Comparison of ENCODE assay signal across 8 cellular contexts in the genomic region with DNA sequence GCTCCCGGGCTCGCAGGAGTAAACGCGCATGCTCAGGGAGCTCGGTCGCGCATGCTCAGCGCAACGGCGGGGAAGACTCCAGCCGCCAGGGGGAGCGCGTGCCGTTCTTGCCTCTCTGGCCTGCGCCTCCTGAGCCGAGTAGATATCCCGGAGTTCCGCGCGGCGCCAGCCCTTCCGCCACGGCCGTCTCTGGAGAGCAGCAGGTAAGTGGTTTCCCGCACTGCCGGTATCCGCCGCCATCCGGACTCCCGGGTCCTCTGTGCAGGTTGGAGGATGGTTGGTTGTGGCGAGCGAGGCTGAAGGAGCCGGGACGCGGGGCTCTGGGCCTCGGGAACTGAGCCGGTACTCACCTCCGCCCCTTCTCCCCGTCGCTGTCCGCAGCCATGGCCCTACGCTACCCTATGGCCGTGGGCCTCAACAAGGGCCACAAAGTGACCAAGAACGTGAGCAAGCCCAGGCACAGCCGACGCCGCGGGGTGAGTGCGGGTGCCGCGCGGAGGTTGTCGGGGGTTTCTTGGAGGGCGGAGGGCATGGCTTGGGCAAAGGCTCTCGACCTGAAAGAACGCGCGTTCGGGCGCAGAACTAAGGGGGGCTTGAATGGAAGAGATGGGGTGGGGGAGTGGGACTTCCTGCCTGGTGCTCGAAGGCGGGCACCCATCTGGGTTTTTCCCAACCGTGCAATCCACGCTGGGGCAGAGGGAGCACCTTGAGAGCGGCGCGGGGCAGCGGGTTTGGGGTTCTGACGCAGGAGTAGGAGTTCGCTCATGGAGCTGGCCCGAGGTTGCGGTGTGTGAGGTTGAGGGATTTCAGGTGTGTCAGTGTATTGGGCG. TPM values are rescaled to one million over a fixed set of nuclear protein-coding genes. Genes with fewer than 3 reads are reported as not detected.
DNase-seq lines count a peak whose midpoint lies in the region; ATAC-seq and TF ChIP-seq lines count a peak whose summit lies in the region.

A gene (plus strand): TSS at position 171 of the 830 bp plus-strand sequence. CDS start 213 bp downstream, at position 384.

- peaks cover 0 to 44% of the 10 kb centered on the region in 2 donors for H3K36me3 Mint-ChIP-seq in CD4-positive, alpha-beta memory T cell
- H3K36me3 Mint-ChIP-seq in endothelial cell (ENCODE audit: low read depth, unreplicated experiment) (peaks cover 16% of the 10 kb centered on the region), mesothelial cell of epicardium (no peaks in the 10 kb centered on the region)

- peak; percentile 87 for TF ChIP-seq CTCF in OCI-LY1 (IDR thresholded peaks at IDR 0.05; ENCODE audit: low read length)
- peak; percentile 75 for TF ChIP-seq CTCF in endothelial cell (IDR thresholded peaks at IDR 0.05; ENCODE audit: unreplicated experiment)
- peak; percentile 90 for TF ChIP-seq CTCF in mesothelial cell of epicardium (IDR thresholded peaks at IDR 0.05; ENCODE audit: unreplicated experiment)

- H3K27ac Mint-ChIP-seq in CD4-positive, alpha-beta memory T cell = peak within 1 kb of the TSS; percentile 94 to 100 (median 97)
- H3K27ac Mint-ChIP-seq in endothelial cell (ENCODE audit: unreplicated experiment) (peak within 1 kb of the TSS; percentile 63), mesothelial cell of epicardium (peak within 1 kb of the TSS; percentile 97)

- peaks cover 4% of the 10 kb centered on the region; the same call in 1 of the 2 replicates for H3F3A ChIP-seq in OCI-LY1 (ENCODE audit: insufficient read depth, low read length)

- no peaks in the 10 kb centered on the region for H3K9me3 ChIP-seq in CD4-positive, alpha-beta memory T cell (ENCODE audit: control insufficient read depth in 1 of 2, low read length in 2 of 2)
- H3K9me3 ChIP-seq in OCI-LY1 (ENCODE audit: low read length) = no peaks in the 10 kb centered on the region

- peak; percentile 97 to 99 (median 98) for DNase-seq in CD4-positive, alpha-beta memory T cell
- DNase-seq in HuH-7 (ENCODE audit: low spot score) = peak; percentile 96
- peak; percentile 100 for DNase-seq in activated CD8-positive, alpha-beta memory T cell treated with anti-CD3 and anti-CD28 coated beads, Interleukin-2, amount 50 U/mL, for 48 hours
- DNase-seq in endothelial cell (ENCODE audit: low spot score) = peak; percentile 100
- peak; percentile 96 to 100 for DNase-seq in mesothelial cell of epicardium (ENCODE audit: low spot score in 2 of 2, unreplicated experiment in 2 of 2)
- peak; percentile 96 to 98 for DNase-seq in stimulated activated CD8-positive, alpha-beta memory T cell treated with anti-CD3 and anti-CD28 coated beads, Interleukin-15, amount 100 ng/mL, for 48 hours (ENCODE audit: low read depth in 2 of 2)

- no peaks in the 10 kb centered on the region for H3K27me3 ChIP-seq in CD4-positive, alpha-beta memory T cell (ENCODE audit: insufficient read depth, low read length)
- H3K27me3 ChIP-seq in OCI-LY1 (ENCODE audit: insufficient read depth, low read length) = no peaks in the 10 kb centered on the region

- peak within 1 kb of the TSS; percentile 83 for H3K27ac ChIP-seq in CD4-positive, alpha-beta memory T cell (ENCODE audit: low read depth, low read length)
- peak within 1 kb of the TSS; percentile 82 for H3K27ac ChIP-seq in OCI-LY1 (ENCODE audit: low read depth, low read length, poor library complexity, severe bottlenecking)

- no peaks in the 10 kb centered on the region for H4K20me1 ChIP-seq in OCI-LY1 (ENCODE audit: insufficient read depth, low read length)

- H3K4me2 ChIP-seq in OCI-LY1 (ENCODE audit: low read length) = peak within 1 kb of the TSS; percentile 68

- intact Hi-C loops in CD4-positive, alpha-beta memory T cell (cut with micrococcal nuclease) = loop anchor here (1.0 kb wide), 5 partner anchors 10 to 214 kb away; a partner anchor contains a TSS

- H3K9ac ChIP-seq in OCI-LY1 (ENCODE audit: low read length) = peak within 1 kb of the TSS; percentile 99

- peaks cover 32% of the 10 kb centered on the region for H3K79me2 ChIP-seq in OCI-LY1 (ENCODE audit: insufficient read depth, low read length)

- H3K9me2 ChIP-seq in OCI-LY1 (ENCODE audit: low read depth, low read length) = no peaks in the 10 kb centered on the region

- ATAC-seq in GM19468 (IDR thresholded peaks at IDR 0.05; ENCODE audit: extremely low read depth, unreplicated experiment) = peak; percentile 46

- H2AFZ ChIP-seq in OCI-LY1 (ENCODE audit: low read length) = no peak within 1 kb of the TSS

- CTCF ChIA-PET in CD4-positive, alpha-beta memory T cell (lab: Charles Lee; ENCODE audit: partially characterized antibody) = interaction anchor here (0.7 to 2.3 kb wide), 15 partner anchors 8 to 289 kb away, joined by 3 to 36 read pairs (median 4); a partner anchor contains a TSS

- peaks cover 36% of the 10 kb centered on the region for H3K4me1 ChIP-seq in CD4-positive, alpha-beta memory T cell (ENCODE audit: insufficient read depth, low read length)
- peaks cover 38% of the 10 kb centered on the region for H3K4me1 ChIP-seq in OCI-LY1 (ENCODE audit: insufficient read depth, low read length, severe bottlenecking)

- POLR2A ChIA-PET in CD4-positive, alpha-beta memory T cell (lab: Charles Lee; ENCODE audit: partially characterized antibody) = interaction anchor here (0.6 to 3.7 kb wide), 21 partner anchors 8 to 214 kb away, joined by 3 to 79 read pairs (median 6); a partner anchor contains a TSS

- H3K4me3 Mint-ChIP-seq in CD4-positive, alpha-beta memory T cell = peak within 1 kb of the TSS; percentile 92 to 97 (median 94)
- H3K4me3 Mint-ChIP-seq in endothelial cell (ENCODE audit: unreplicated experiment) (peak within 1 kb of the TSS; percentile 98), mesothelial cell of epicardium (peak within 1 kb of the TSS; percentile 98)

- H3K4me3 ChIP-seq in CD4-positive, alpha-beta memory T cell (ENCODE audit: low read length in 2 of 2) = peak within 1 kb of the TSS; percentile 84 to 86
- H3K4me3 ChIP-seq in OCI-LY1 (ENCODE audit: low read depth, low read length, poor library complexity, severe bottlenecking) = peak within 1 kb of the TSS; percentile 99

- H3K27me3 Mint-ChIP-seq in CD4-positive, alpha-beta memory T cell = no peaks in the 10 kb centered on the region
- H3K27me3 Mint-ChIP-seq in endothelial cell (ENCODE audit: unreplicated experiment) = peaks cover 14% of the 10 kb centered on the region
- H3K27me3 Mint-ChIP-seq in mesothelial cell of epicardium (ENCODE audit: low read depth) = no peaks in the 10 kb centered on the region

- H3K4me1 Mint-ChIP-seq in CD4-positive, alpha-beta memory T cell = peaks cover 19 to 46% (median 31%) of the 10 kb centered on the region in 4 donors
- H3K4me1 Mint-ChIP-seq in endothelial cell (ENCODE audit: unreplicated experiment) (peaks cover 14% of the 10 kb centered on the region), mesothelial cell of epicardium (peaks cover 16% of the 10 kb centered on the region)

- H3K9me3 Mint-ChIP-seq in CD4-positive, alpha-beta memory T cell = peaks cover 0 to 5% (median 0%) of the 10 kb centered on the region in 8 donors
- no peaks in the 10 kb centered on the region for H3K9me3 Mint-ChIP-seq in endothelial cell (ENCODE audit: unreplicated experiment)
- no peaks in the 10 kb centered on the region for H3K9me3 Mint-ChIP-seq in mesothelial cell of epicardium

- H3K36me3 ChIP-seq in CD4-positive, alpha-beta memory T cell (ENCODE audit: insufficient read depth, low read length) = peaks cover 32% of the 10 kb centered on the region
- H3K36me3 ChIP-seq in OCI-LY1 (ENCODE audit: insufficient read depth, low read length) = peaks cover 50% of the 10 kb centered on the region

RNA-seq across cellular contexts. Expression of the gene that starts here (rescaled TPM):
- total RNA-seq in CD4-positive, alpha-beta memory T cell = 1,000 to 10,000 TPM; 1,675 to 1,762 TPM
- 1,000 to 10,000 TPM; 1,862 to 2,485 TPM for polyA plus RNA-seq in CD4-positive, alpha-beta memory T cell
- total RNA-seq in endothelial cell (ENCODE audit: unreplicated experiment) (910 TPM), mesothelial cell of epicardium (947 to 1,016 TPM (median 998 TPM) in 3 replicates)

Comparison
In these comparisons a context has a peak if more than half of its experiments do, and no peak if none do; other contexts are left out.
1. Peak in every context shown above with its lines: DNase-seq, ATAC-seq, H3K4me3 ChIP-seq and H3K27ac ChIP-seq.